Comparison of ENCODE assay signal across 17 cellular contexts in genomic region chr3:162217603-162218002, GRCh38.
DNase-seq lines count a peak whose midpoint lies in the region; ATAC-seq and TF ChIP-seq lines count a peak whose summit lies in the region.
"Had no signal": no experiment of that assay in that cellular context is flagged by ENCODE, and none has a peak within 500 bp of the region (broad histone marks: within the 10 kb centered on the region; RNA-seq: fewer than 3 reads in every experiment).

No MANE protein-coding gene starts in this region.

- H3K36me3 Mint-ChIP-seq in natural killer cell treated with Interleukin-12 subunit alpha and Interleukin-12 subunit beta and Interleukin-15 and Interleukin-18, amount 100 ng/mL, for 72 hours, result no peaks in the 10 kb centered on the region
- no peaks in the 10 kb centered on the region for H3K36me3 Mint-ChIP-seq in T-helper 17 cell (ENCODE audit: low read depth)

- WGBS in hepatocyte (ENCODE audit: low lambda C conversion rate, missing lambda C conversion rate), result 74% methylated on average over 2 of the region's 2 CpGs

- no peaks in the 10 kb centered on the region for H3K4me1 Mint-ChIP-seq in natural killer cell treated with Interleukin-12 subunit alpha and Interleukin-12 subunit beta and Interleukin-15 and Interleukin-18, amount 100 ng/mL, for 72 hours (ENCODE audit: low read depth in 2 of 2)
- no peaks in the 10 kb centered on the region for H3K4me1 Mint-ChIP-seq in T-helper 17 cell

- H3K4me2 ChIP-seq in DND-41 (ENCODE audit: insufficient read depth, low read length), result no peak overlapping the region
- H3K4me2 ChIP-seq in hepatocyte, result no peak overlapping the region

- H3K27me3 ChIP-seq in DND-41 (ENCODE audit: insufficient read depth, low read length, poor library complexity) (no peaks in the 10 kb centered on the region), adipocyte (replicated peaks; ENCODE audit: control insufficient read depth, insufficient read depth, low read length) (no peaks in the 10 kb centered on the region), hepatocyte (no peaks in the 10 kb centered on the region), skeletal muscle tissue (ENCODE audit: control insufficient read depth in 3 of 3, insufficient read depth in 3 of 3, low read length in 3 of 3) (no peaks in the 10 kb centered on the region)
- H3K27me3 ChIP-seq: body of pancreas had no signal

- no peaks in the 10 kb centered on the region for H3K9me2 ChIP-seq in hepatocyte (replicated peaks; ENCODE audit: insufficient read depth)

- no peak overlapping the region for H3K27ac Mint-ChIP-seq in natural killer cell treated with Interleukin-12 subunit alpha and Interleukin-12 subunit beta and Interleukin-15 and Interleukin-18, amount 100 ng/mL, for 72 hours
- H3K27ac Mint-ChIP-seq in T-helper 17 cell, result no peak overlapping the region

- H3K9me3 ChIP-seq in DND-41 (ENCODE audit: insufficient read depth, low read length, severe bottlenecking), result no peaks in the 10 kb centered on the region
- H3K9me3 ChIP-seq in adipocyte (ENCODE audit: control insufficient read depth, low read length), result no peaks in the 10 kb centered on the region
- H3K9me3 ChIP-seq in hepatocyte (ENCODE audit: low read depth), result no peaks in the 10 kb centered on the region
- H3K9me3 ChIP-seq in skeletal muscle tissue (ENCODE audit: control insufficient read depth in 3 of 3, low read length in 3 of 3), result no peaks in the 10 kb centered on the region
- H3K9me3 ChIP-seq in T-helper 17 cell (ENCODE audit: control insufficient read depth, low read length, poor library complexity, severe bottlenecking), result no peaks in the 10 kb centered on the region
- H3K9me3 ChIP-seq: body of pancreas had no signal

- H3K4me3 ChIP-seq in DND-41 (ENCODE audit: low read depth in 1 of 2, low read length in 2 of 2) (no peak overlapping the region), adipocyte (ENCODE audit: low read length) (peak overlapping the region; percentile 61), hepatocyte (no peak overlapping the region), skeletal muscle tissue (ENCODE audit: low read length in 3 of 3) (no peak overlapping the region)
- H3K4me3 ChIP-seq: body of pancreas, coronary artery had no signal

- peaks cover 20% of the 10 kb centered on the region for H3K9me3 Mint-ChIP-seq in natural killer cell treated with Interleukin-12 subunit alpha and Interleukin-12 subunit beta and Interleukin-15 and Interleukin-18, amount 100 ng/mL, for 72 hours

- H3K36me3 ChIP-seq in DND-41 (ENCODE audit: insufficient read depth, low read length) (no peaks in the 10 kb centered on the region), adipocyte (ENCODE audit: control insufficient read depth, insufficient read depth, low read length, severe bottlenecking) (no peaks in the 10 kb centered on the region), hepatocyte (replicated peaks; ENCODE audit: insufficient read depth, low read depth) (no peaks in the 10 kb centered on the region), skeletal muscle tissue (ENCODE audit: control insufficient read depth in 3 of 3, insufficient read depth in 3 of 3, low read length in 3 of 3) (no peaks in the 10 kb centered on the region)

- no peaks in the 10 kb centered on the region for H3K4me1 ChIP-seq in DND-41 (ENCODE audit: insufficient read depth, low read length)
- peaks cover 25% of the 10 kb centered on the region for H3K4me1 ChIP-seq in adipocyte (ENCODE audit: control insufficient read depth, insufficient read depth, low read length)
- H3K4me1 ChIP-seq in hepatocyte (ENCODE audit: insufficient read depth), result no peaks in the 10 kb centered on the region
- peaks cover 5% of the 10 kb centered on the region in 3 donors for H3K4me1 ChIP-seq in skeletal muscle tissue (ENCODE audit: control insufficient read depth in 3 of 3, insufficient read depth in 3 of 3, low read length in 3 of 3)
- H3K4me1 ChIP-seq: body of pancreas had no signal

- H3K27ac ChIP-seq in DND-41 (ENCODE audit: low read length) (no peak overlapping the region), hepatocyte (no peak overlapping the region), skeletal muscle tissue (ENCODE audit: low read depth, low read length) (peak overlapping the region; percentile 67)
- H3K27ac ChIP-seq: body of pancreas, C4-2B, coronary artery had no signal

- H3K79me2 ChIP-seq in DND-41 (ENCODE audit: insufficient read depth, low read length), result no peaks in the 10 kb centered on the region
- H3K79me2 ChIP-seq in hepatocyte, result no peaks in the 10 kb centered on the region

- H4K20me1 ChIP-seq in DND-41 (ENCODE audit: insufficient read depth, low read length), result no peaks in the 10 kb centered on the region
- no peaks in the 10 kb centered on the region for H4K20me1 ChIP-seq in hepatocyte (ENCODE audit: insufficient read depth, poor library complexity, severe bottlenecking)

- H3K4me3 Mint-ChIP-seq in natural killer cell treated with Interleukin-12 subunit alpha and Interleukin-12 subunit beta and Interleukin-15 and Interleukin-18, amount 100 ng/mL, for 72 hours, result no peak overlapping the region
- H3K4me3 Mint-ChIP-seq in T-helper 17 cell, result no peak overlapping the region

- no peak for ATAC-seq in DND-41 (ENCODE audit: insufficient read depth, low read depth)
- ATAC-seq in natural killer cell treated with Interleukin-12 subunit alpha and Interleukin-12 subunit beta and Interleukin-15 and Interleukin-18, amount 100 ng/mL, for 72 hours, result no peak
- no peak for ATAC-seq in HG02938 (IDR thresholded peaks at IDR 0.05; ENCODE audit: unreplicated experiment)
- ATAC-seq in T-helper 17 cell, result no peak
- ATAC-seq: body of pancreas had no signal

- no peak for TF ChIP-seq CTCF in DND-41 (IDR thresholded peaks at IDR 0.05; ENCODE audit: borderline replicate concordance, extremely low read depth, low read length, poor library complexity, severe bottlenecking)
- no peak for TF ChIP-seq CTCF in hepatocyte (IDR thresholded peaks at IDR 0.05; ENCODE audit: poor library complexity)

- no peaks in the 10 kb centered on the region for H3K27me3 Mint-ChIP-seq in natural killer cell treated with Interleukin-12 subunit alpha and Interleukin-12 subunit beta and Interleukin-15 and Interleukin-18, amount 100 ng/mL, for 72 hours
- no peaks in the 10 kb centered on the region for H3K27me3 Mint-ChIP-seq in T-helper 17 cell

- no peak for DNase-seq in DND-41
- peak; percentile 64 for DNase-seq in adipocyte (ENCODE audit: low read depth)
- DNase-seq in hepatocyte (ENCODE audit: low spot score), result peak; percentile 7
- no peak for DNase-seq in NCI-H2227 treated with DMSO at 0.1 percent for 48 hours (lab: John Stamatoyannopoulos, UW)
- no peak for DNase-seq in natural killer cell treated with Interleukin-12 subunit alpha and Interleukin-12 subunit beta and Interleukin-15 and Interleukin-18, amount 100 ng/mL, for 72 hours (ENCODE audit: low spot score)
- DNase-seq in T-helper 17 cell, result no peak
- DNase-seq: activated naive CD4-positive, alpha-beta T cell treated with Interleukin-2 at 50 U/mL for 16 hours; body of pancreas; GOT3; head of caudate nucleus; NCI-H2171; retina; substantia nigra had no signal

- H3K9ac ChIP-seq in DND-41 (ENCODE audit: low read depth, low read length) (no peak overlapping the region), adipocyte (ENCODE audit: low read length) (peak overlapping the region; percentile 47), skeletal muscle tissue (ENCODE audit: low read depth in 1 of 3, low read length in 3 of 3) (no peak overlapping the region)

- H2AFZ ChIP-seq in DND-41 (ENCODE audit: low read depth, low read length) (0 out of 2 replicates have a peak overlapping the region, but pooled peaks have one; percentile 22), hepatocyte (no peak overlapping the region)

Comparison
In these comparisons a context has a peak if more than half of its experiments do, and no peak if none do; other contexts are left out.
1. DNase-seq: peak in adipocyte (single experiment) and hepatocyte (single experiment); none in DND-41 (single experiment), NCI-H2227 treated with DMSO at 0.1 percent for 48 hours (single experiment), natural killer cell treated with Interleukin-12 subunit alpha and Interleukin-12 subunit beta and Interleukin-15 and Interleukin-18, amount 100 ng/mL, for 72 hours (single experiment) and T-helper 17 cell (0 of 3).